28 cellular contexts compared by ENCODE assay signal in the genomic region with DNA sequence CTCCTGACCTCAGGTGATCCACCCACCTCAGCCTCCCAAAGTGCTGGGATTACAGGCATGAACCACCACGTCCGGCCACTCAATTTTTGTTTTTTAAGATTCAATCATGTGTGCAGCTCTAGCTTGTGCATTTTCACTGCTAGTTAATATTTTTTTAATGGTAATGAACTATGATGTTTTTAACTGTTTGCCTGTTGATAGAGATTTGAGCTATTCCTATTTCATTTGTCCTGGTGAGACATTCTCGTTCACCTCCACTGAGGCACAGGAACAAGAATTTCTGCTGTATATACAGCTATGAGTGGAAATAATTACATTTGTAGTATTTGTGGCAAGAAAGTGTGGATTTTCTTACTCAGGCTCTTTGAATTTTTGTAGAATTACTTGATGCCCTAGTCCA.
"Had no signal": no experiment of that assay in that cellular context is flagged by ENCODE, and none has a peak within 500 bp of the region (broad histone marks: within the 10 kb centered on the region; RNA-seq: fewer than 3 reads in every experiment).

No MANE protein-coding gene starts in this region.

- ATAC-seq: naive thymus-derived CD4-positive, alpha-beta T cell; natural killer cell; pancreas; right cardiac atrium; right lobe of liver; stimulated activated memory B cell treated with anti-CD40 and anti-IgM and Interleukin-4, amounts not matched to agents 10 μg/mL and 1 μg/mL and 100 μg/mL, for 72 hours; stimulated activated naive CD8-positive, alpha-beta T cell treated with anti-CD3 and anti-CD28 coated beads, Interleukin-15, amount 100 ng/mL, for 72 hours; stimulated activated naive CD8-positive, alpha-beta T cell treated with anti-CD3 and anti-CD28 coated beads, Interleukin-15, Interleukin-2, amounts not matched to agents 100 U/mL and 50 U/mL, for 24 hours; upper lobe of right lung had no signal

- H3K9me3 ChIP-seq: neutrophil, pancreas, prostate gland, right lobe of liver, sigmoid colon, spleen, suprapubic skin, testis, tibial artery, transverse colon, upper lobe of right lung, uterus had no signal

- H3K27ac ChIP-seq: neutrophil, pancreas, prostate gland, right lobe of liver, sigmoid colon, spleen, suprapubic skin, testis, tibial artery, transverse colon, upper lobe of right lung, uterus had no signal

- H3K36me3 ChIP-seq: neutrophil, pancreas, prostate gland, right lobe of liver, sigmoid colon, spleen, suprapubic skin, tibial artery, transverse colon, upper lobe of right lung, uterus had no signal

- DNase-seq: naive thymus-derived CD4-positive, alpha-beta T cell; natural killer cell; nephron progenitor cell; nucleus accumbens; pancreas; right cardiac atrium; right lobe of liver; sigmoid colon; small intestine; spleen; stimulated activated CD4-positive, alpha-beta T cell treated with anti-CD3 and anti-CD28 coated beads, Interleukin-12 subunit alpha, Interleukin-12 subunit beta, amount 100 ng/mL, for 4 hours; stimulated activated CD4-positive, alpha-beta T cell treated with anti-CD3 and anti-CD28 coated beads, Interleukin-1b, Interleukin-23, amount 100 ng/mL, for 48 hours; stimulated activated CD4-positive, alpha-beta T cell treated with anti-CD3 and anti-CD28 coated beads, Interleukin-4, amount 100 ng/mL, for 1 hour; stimulated activated CD4-positive, alpha-beta T cell treated with anti-CD3 and anti-CD28 coated beads, Interleukin-4, amount 100 ng/mL, for 4 hours; stimulated activated CD8-positive, alpha-beta memory T cell treated with anti-CD3 and anti-CD28 coated beads, Interleukin-4, amount 100 ng/mL, for 48 hours; stimulated activated naive CD4-positive, alpha-beta T cell; stimulated activated naive CD8-positive, alpha-beta T cell treated with anti-CD3 and anti-CD28 coated beads, Interleukin-15, amount 100 ng/mL, for 72 hours; stimulated activated naive CD8-positive, alpha-beta T cell treated with anti-CD3 and anti-CD28 coated beads, Interleukin-15, Interleukin-2, amounts not matched to agents 100 U/mL and 50 U/mL, for 24 hours; substantia nigra; testis; tibial artery; transverse colon; upper lobe of right lung; uterus had no signal

- H3K4me3 ChIP-seq: pancreas, prostate gland, right lobe of liver, sigmoid colon, spleen, suprapubic skin, testis, tibial artery, transverse colon, upper lobe of right lung, uterus had no signal

- H3K27me3 ChIP-seq: neutrophil, pancreas, right lobe of liver, sigmoid colon, spleen, suprapubic skin, testis, tibial artery, transverse colon, uterus had no signal

- H3K4me1 ChIP-seq: pancreas, prostate gland, right lobe of liver, testis, upper lobe of right lung, uterus had no signal
